In the genomic region with DNA sequence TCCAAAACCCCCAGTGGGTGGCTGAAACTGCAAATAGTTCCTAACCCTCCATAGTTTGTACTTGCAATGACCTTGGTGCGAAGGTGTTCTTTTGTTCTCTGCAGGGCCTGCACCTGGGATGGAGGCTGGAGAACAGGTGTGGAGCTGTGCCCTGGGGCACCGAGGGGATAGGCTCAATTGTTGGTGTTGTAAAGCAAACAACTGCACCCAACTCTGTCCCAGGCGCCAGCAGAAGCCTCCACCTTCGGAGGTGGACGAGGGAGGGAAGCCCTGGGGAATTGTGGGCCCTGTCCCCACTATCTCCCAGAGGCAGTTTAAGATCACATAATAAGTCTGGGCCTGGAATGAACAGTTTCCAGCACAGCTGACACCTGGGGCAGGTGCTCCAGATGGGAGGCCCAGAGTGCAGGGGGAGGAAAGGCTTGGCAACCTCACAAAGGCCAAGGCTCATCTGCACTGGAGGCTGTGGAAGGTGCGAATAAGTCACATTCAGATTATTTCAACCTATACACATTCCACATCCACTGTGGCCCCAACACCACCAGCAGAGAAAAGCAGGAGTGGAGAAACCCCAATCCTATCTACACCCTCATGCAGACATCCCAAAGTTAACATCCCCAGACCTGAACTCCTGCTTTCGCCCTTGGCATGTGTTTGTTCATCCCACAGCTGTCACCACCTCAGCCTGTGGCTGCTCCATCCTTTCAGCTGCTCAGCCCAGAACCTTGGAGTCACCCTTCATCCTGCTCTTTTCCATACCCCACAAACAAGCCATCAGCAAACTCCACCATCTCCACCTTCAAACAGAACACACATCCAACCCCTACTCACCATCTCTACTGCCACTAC, we compare ENCODE assay signal across 14 cellular contexts. TPM values are rescaled to one million over a fixed set of nuclear protein-coding genes. Genes with fewer than 3 reads are reported as not detected.
DNase-seq lines count a peak whose midpoint lies in the region; ATAC-seq and TF ChIP-seq lines count a peak whose summit lies in the region.
"Had no signal": no experiment of that assay in that cellular context is flagged by ENCODE, and none has a peak within 500 bp of the region (broad histone marks: within the 10 kb centered on the region; RNA-seq: fewer than 3 reads in every experiment).

No MANE protein-coding gene starts in this region.

- no peak overlapping the region for H3K9ac ChIP-seq in BLaER1 treated with 17β-estradiol and CSF1 and Interleukin-3, amounts not matched to agents 10 nM and 100 nM

- no peak for TF ChIP-seq EP300 in tibial nerve (IDR thresholded peaks at IDR 0.05)

- ATAC-seq in esophagus mucosa (peak; percentile 65), GM21786 (IDR thresholded peaks at IDR 0.05; ENCODE audit: unreplicated experiment) (no peak)

- H3K4me2 ChIP-seq in BLaER1 treated with 17β-estradiol and CSF1 and Interleukin-3, amounts not matched to agents 10 nM and 100 nM = peak overlapping the region in 7 of 11 experiments; percentile 0 to 48 (median 33); a peak in 7 of 22 replicates

- no peaks in the 10 kb centered on the region for H3K27me3 ChIP-seq in BLaER1 treated with 17β-estradiol and CSF1 and Interleukin-3, amounts not matched to agents 10 nM and 100 nM
- no peaks in the 10 kb centered on the region for H3K27me3 ChIP-seq in tibial nerve
- H3K27me3 ChIP-seq: thyroid gland had no signal

- no peaks in the 10 kb centered on the region for H3K36me3 ChIP-seq in BLaER1 treated with 17β-estradiol and CSF1 and Interleukin-3, amounts not matched to agents 10 nM and 100 nM
- no peaks in the 10 kb centered on the region for H3K36me3 ChIP-seq in tibial nerve
- H3K36me3 ChIP-seq: thyroid gland had no signal

- H3K9me3 ChIP-seq in BLaER1 treated with 17β-estradiol and CSF1 and Interleukin-3, amounts not matched to agents 10 nM and 100 nM (replicated peaks in 1 of 11) = no peaks in the 10 kb centered on the region
- H3K9me3 ChIP-seq in tibial nerve = no peaks in the 10 kb centered on the region
- H3K9me3 ChIP-seq: thyroid gland had no signal

- WGBS in tibial nerve, 2 donors = 87% methylated on average over 7 of the region's 7 CpGs

- no peak for TF ChIP-seq CTCF in tibial nerve (IDR thresholded peaks at IDR 0.05)

- H3K27ac ChIP-seq in BLaER1 treated with 17β-estradiol and CSF1 and Interleukin-3, amounts not matched to agents 10 nM and 100 nM = no peak overlapping the region
- H3K27ac ChIP-seq in tibial nerve = no peak overlapping the region
- H3K27ac ChIP-seq: HL-60, thyroid gland had no signal

- H3K4me3 ChIP-seq in BLaER1 treated with 17β-estradiol and CSF1 and Interleukin-3, amounts not matched to agents 10 nM and 100 nM = no peak overlapping the region
- H3K4me3 ChIP-seq in tibial nerve = no peak overlapping the region
- H3K4me3 ChIP-seq: thyroid gland had no signal

- TF ChIP-seq POLR2A in tibial nerve (IDR thresholded peaks at IDR 0.05) = no peak

- H4K20me1 ChIP-seq in BLaER1 treated with 17β-estradiol and CSF1 and Interleukin-3, amounts not matched to agents 10 nM and 100 nM = no peaks in the 10 kb centered on the region

- H3K4me1 ChIP-seq in BLaER1 treated with 17β-estradiol and CSF1 and Interleukin-3, amounts not matched to agents 10 nM and 100 nM = peaks cover 4 to 12% (median 8%) of the 10 kb centered on the region in 10 experiments; a peak in 16 of 20 replicates
- H3K4me1 ChIP-seq in tibial nerve = peaks cover 0 to 8% (median 0%) of the 10 kb centered on the region in 4 donors
- H3K4me1 ChIP-seq: thyroid gland had no signal

- DNase-seq in NCI-H128 (lab: John Stamatoyannopoulos, UW; ENCODE audit: unreplicated experiment) (peak; percentile 73), NCI-H510A treated with DMSO at 0.1 percent for 48 hours (lab: John Stamatoyannopoulos, UW) (peak; percentile 99), tibial nerve (ENCODE audit: low spot score in 2 of 2) (no peak), GM03348 (ENCODE audit: low spot score) (no peak), NCI-H1048 (lab: John Stamatoyannopoulos, UW) (no peak)
- DNase-seq: activated CD4-positive, alpha-beta T cell treated with anti-CD3 and anti-CD28 coated beads for 1 hour; anterior cingulate cortex; Calu3; dermis blood vessel endothelial cell; thyroid gland had no signal

RNA-seq across cellular contexts. Expression of a gene that starts 12.3 kb away (rescaled TPM):
- 9.0 TPM for total RNA-seq in esophagus mucosa
- 10 to 100 TPM; 16.7 to 22.5 (median 19.1) TPM for total RNA-seq in tibial nerve

RNA-seq across cellular contexts. Expression of a gene that starts 34.0 kb away (rescaled TPM):
- total RNA-seq in esophagus mucosa (4.7 TPM), tibial nerve (100 to 1,000 TPM in 2 of 4 donors, 10 to 100 TPM in 2; 44.1 to 120 (median 95.6) TPM)

Comparison
In these comparisons a context has a peak if more than half of its experiments do, and no peak if none do; other contexts are left out.
1. DNase-seq: peak in NCI-H128 (single experiment) and NCI-H510A treated with DMSO at 0.1 percent for 48 hours (single experiment); none in tibial nerve (0 of 2), GM03348 (single experiment) and NCI-H1048 (single experiment).